Comparison of ENCODE assay signal across 1 cellular context in genomic region chr1:185317034-185317885, GRCh38.
TF ChIP-seq lines count a peak whose summit lies in the region.

Gene IVNS1ABP, minus strand, starts transcription at chr1:185317243. Its CDS starts 7,750 bp downstream, at chr1:185309493.

TF ChIP-seq in SK-N-SH, 30 proteins besides CTCF, POLR2A, EP300 and RAD21 (continued from another document):
- TF ChIP-seq REST (IDR thresholded peaks at IDR 0.05; ENCODE audit: low read depth, low read length) = peak; percentile 23; the same call in 1 of the 2 replicates
- peak; percentile 74 for TF ChIP-seq USF1 (IDR thresholded peaks at IDR 0.05; ENCODE audit: borderline replicate concordance, low read depth)
- no peak for TF ChIP-seq NRF1 (IDR thresholded peaks at IDR 0.05; ENCODE audit: low read depth, low read length)
- no peak for TF ChIP-seq CHD2 (IDR thresholded peaks at IDR 0.05; ENCODE audit: low read length, partially characterized antibody)
- TF ChIP-seq SIN3A (IDR thresholded peaks at IDR 0.05; ENCODE audit: borderline replicate concordance, low read depth, low read length) = peak; percentile 77; the same call in 1 of the 2 replicates
- TF ChIP-seq SMC3 (IDR thresholded peaks at IDR 0.05; ENCODE audit: low read depth, low read length) = peak; percentile 25
- TF ChIP-seq MAX (IDR thresholded peaks at IDR 0.05; ENCODE audit: low read depth) = peak; percentile 93
- peak; percentile 95 for TF ChIP-seq TAF1 (IDR thresholded peaks at IDR 0.05; ENCODE audit: borderline replicate concordance, low read depth, low read length)
- peak; percentile 62 for TF ChIP-seq GABPA (IDR thresholded peaks at IDR 0.05; ENCODE audit: low read depth)
- no peak for TF ChIP-seq MEF2A (IDR thresholded peaks at IDR 0.05; ENCODE audit: borderline replicate concordance, low read depth)
- TF ChIP-seq FOXM1 (IDR thresholded peaks at IDR 0.05; ENCODE audit: low read depth) = no peak
- TF ChIP-seq ELF1 (IDR thresholded peaks at IDR 0.05) = peak; percentile 37; the same call in 1 of the 2 replicates
- TF ChIP-seq TCF12 (IDR thresholded peaks at IDR 0.05) = no peak
- TF ChIP-seq RCOR1 (IDR thresholded peaks at IDR 0.05; ENCODE audit: low read length) = no peak
- TF ChIP-seq JUND (IDR thresholded peaks at IDR 0.05) = no peak
- TF ChIP-seq, protein P1, sequence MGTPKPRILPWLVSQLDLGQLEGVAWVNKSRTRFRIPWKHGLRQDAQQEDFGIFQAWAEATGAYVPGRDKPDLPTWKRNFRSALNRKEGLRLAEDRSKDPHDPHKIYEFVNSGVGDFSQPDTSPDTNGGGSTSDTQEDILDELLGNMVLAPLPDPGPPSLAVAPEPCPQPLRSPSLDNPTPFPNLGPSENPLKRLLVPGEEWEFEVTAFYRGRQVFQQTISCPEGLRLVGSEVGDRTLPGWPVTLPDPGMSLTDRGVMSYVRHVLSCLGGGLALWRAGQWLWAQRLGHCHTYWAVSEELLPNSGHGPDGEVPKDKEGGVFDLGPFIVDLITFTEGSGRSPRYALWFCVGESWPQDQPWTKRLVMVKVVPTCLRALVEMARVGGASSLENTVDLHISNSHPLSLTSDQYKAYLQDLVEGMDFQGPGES (IDR thresholded peaks at IDR 0.05; ENCODE audit: low read depth, low read length) = no peak
